In genomic region chr9:112485574-112485973, GRCh38 we compare ENCODE assay signal across 8 cellular contexts. TPM values are rescaled to one million over a fixed set of nuclear protein-coding genes. Genes with fewer than 3 reads are reported as not detected.
DNase-seq lines count a peak whose midpoint lies in the region; ATAC-seq and TF ChIP-seq lines count a peak whose summit lies in the region.

No MANE protein-coding gene starts in this region.

- H3K9me3 ChIP-seq in left ventricle myocardium inferior (replicated peaks) = no peaks in the 10 kb centered on the region
- H3K9me3 ChIP-seq in WERI-Rb-1 (ENCODE audit: severe bottlenecking) = no peaks in the 10 kb centered on the region
- H3K9me3 ChIP-seq in iPS-18c (ENCODE audit: control insufficient read depth, insufficient read depth, low read length) = peaks cover 2% of the 10 kb centered on the region
- H3K9me3 ChIP-seq in uterus = no peaks in the 10 kb centered on the region
- H3K9me3 ChIP-seq in right atrium auricular region = no peaks in the 10 kb centered on the region

- H3K27me3 ChIP-seq in left ventricle myocardium inferior (ENCODE audit: low read depth) = peaks cover 12% of the 10 kb centered on the region
- H3K27me3 ChIP-seq in WERI-Rb-1 (ENCODE audit: insufficient read depth, low read depth, severe bottlenecking) = no peaks in the 10 kb centered on the region
- no peaks in the 10 kb centered on the region for H3K27me3 ChIP-seq in uterus
- H3K27me3 ChIP-seq in right atrium auricular region = no peaks in the 10 kb centered on the region

- no peaks in the 10 kb centered on the region for H3K36me3 ChIP-seq in left ventricle myocardium inferior
- H3K36me3 ChIP-seq in WERI-Rb-1 = peaks cover 7% of the 10 kb centered on the region
- H3K36me3 ChIP-seq in uterus = no peaks in the 10 kb centered on the region
- H3K36me3 ChIP-seq in right atrium auricular region = no peaks in the 10 kb centered on the region

- DNase-seq in left ventricle myocardium inferior (no peak), cardiac septum (ENCODE audit: low spot score) (no peak), WERI-Rb-1 (no peak), uterus (no peak), RWPE1 (ENCODE audit: low spot score) (no peak), right atrium auricular region (ENCODE audit: low spot score) (no peak)

- H3K4me1 ChIP-seq in left ventricle myocardium inferior = peaks cover 37% of the 10 kb centered on the region
- H3K4me1 ChIP-seq in uterus = peaks cover 0 to 14% of the 10 kb centered on the region in 2 donors
- peaks cover 0 to 12% of the 10 kb centered on the region in 2 donors for H3K4me1 ChIP-seq in right atrium auricular region

- ATAC-seq in HG03565 (IDR thresholded peaks at IDR 0.05; ENCODE audit: unreplicated experiment) = no peak

- no peak for TF ChIP-seq POLR2A in uterus (IDR thresholded peaks at IDR 0.05)

- TF ChIP-seq CTCF in left ventricle myocardium inferior (IDR thresholded peaks at IDR 0.05; ENCODE audit: borderline replicate concordance) (no peak), WERI-Rb-1 (IDR thresholded peaks at IDR 0.05; ENCODE audit: low read depth, low read length) (no peak), uterus (IDR thresholded peaks at IDR 0.05) (no peak), RWPE1 (conservative IDR thresholded peaks at IDR 0.05; ENCODE audit: low read depth) (no peak), right atrium auricular region (IDR thresholded peaks at IDR 0.05) (no peak)

- H3K4me3 ChIP-seq in left ventricle myocardium inferior = peak overlapping the region; percentile 90
- peak overlapping the region; percentile 72 for H3K4me3 ChIP-seq in WERI-Rb-1 (ENCODE audit: low read depth, low read length)
- H3K4me3 ChIP-seq in iPS-18c (ENCODE audit: insufficient read depth, low read depth, low read length) = peak overlapping the region; percentile 93
- peak overlapping the region; percentile 81 to 99 for H3K4me3 ChIP-seq in uterus
- no peak overlapping the region for H3K4me3 ChIP-seq in right atrium auricular region

- POLR2A ChIA-PET in RWPE1 (lab: Yijun Ruan, JAX; ENCODE audit: low non-redundant PET) = interaction anchor here (0.5 to 1.8 kb wide), 4 partner anchors 9 to 887 kb away, joined by 3 to 7 read pairs (median 4); partner anchors contain the start of gene INIP

- CTCF ChIA-PET in RWPE1 (lab: Yijun Ruan, JAX) = interaction anchor here (0.5 to 1.0 kb wide), 3 partner anchors 27 to 189 kb away, joined by 3 to 4 read pairs (median 3); no protein-coding TSS in a partner anchor

- H3K27ac ChIP-seq in left ventricle myocardium inferior (replicated peaks) = no peak overlapping the region
- H3K27ac ChIP-seq in WERI-Rb-1 = no peak overlapping the region
- H3K27ac ChIP-seq in uterus = peak overlapping the region in 1 of 2 donors; percentile 73
- no peak overlapping the region for H3K27ac ChIP-seq in RWPE1
- no peak overlapping the region for H3K27ac ChIP-seq in right atrium auricular region

- intact Hi-C loops in left ventricle myocardium inferior (cut with micrococcal nuclease) = no loop called here
- intact Hi-C loops in cardiac septum (cut with DNase I) = loop anchor here (10.0 kb wide), 1 partner anchor 101 kb away; the partner anchor contains the start of gene HSDL2
- intact Hi-C loops in uterus (cut with DNase I; ENCODE audit: low total_unique reads) = no loop called here

RNA-seq across cellular contexts. Expression of gene KIAA1958, which starts 1.1 kb away (rescaled TPM):
- 5.6 TPM for total RNA-seq in left ventricle myocardium inferior
- total RNA-seq in cardiac septum = 5.3 TPM
- 10 to 100 TPM in 2 of 4 donors, 1 to 10 TPM in 2; 4.6 to 22.0 (median 9.2) TPM for total RNA-seq in uterus
- total RNA-seq in right atrium auricular region = 1 to 10 TPM; 1.9 to 4.1 TPM

Comparison
In these comparisons a context has a peak if more than half of its experiments do, and no peak if none do; other contexts are left out.
1. H3K4me3 ChIP-seq: peak in left ventricle myocardium inferior (single experiment), WERI-Rb-1 (single experiment), iPS-18c (single experiment) and uterus (2 of 2); none in right atrium auricular region (0 of 2).